9 cellular contexts compared by ENCODE assay signal in the genomic region with DNA sequence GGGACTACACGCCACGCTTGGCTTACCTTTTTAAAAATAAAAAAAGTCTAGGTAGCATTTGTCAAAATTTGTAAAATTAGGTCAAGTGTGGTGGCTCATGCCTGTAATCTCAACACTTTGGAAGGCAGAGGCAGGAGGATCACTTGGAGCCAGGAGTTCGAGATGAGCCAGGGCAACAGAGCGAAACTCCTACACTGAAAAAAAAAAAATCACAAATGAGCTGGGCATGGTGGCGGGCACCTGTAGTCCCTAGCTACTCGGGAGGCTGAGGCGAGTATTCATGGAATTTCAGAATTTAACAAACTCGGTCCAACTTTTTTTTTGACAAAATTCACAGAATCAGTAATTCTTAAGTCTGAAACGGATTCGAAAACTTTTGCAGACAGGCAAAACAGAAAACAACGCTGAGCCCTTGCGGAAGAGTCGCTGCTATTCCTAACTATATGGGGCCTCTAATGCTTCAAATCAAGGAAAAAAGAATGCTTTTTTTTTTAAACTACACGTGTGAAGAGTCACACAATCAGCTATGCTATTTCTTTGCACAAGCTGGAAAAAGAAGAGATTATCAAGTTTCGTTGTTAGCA.
DNase-seq lines count a peak whose midpoint lies in the region; ATAC-seq and TF ChIP-seq lines count a peak whose summit lies in the region.
"Had no signal": no experiment of that assay in that cellular context is flagged by ENCODE, and none has a peak within 500 bp of the region (broad histone marks: within the 10 kb centered on the region; RNA-seq: fewer than 3 reads in every experiment).

No MANE protein-coding gene starts in this region.

- no peaks in the 10 kb centered on the region for H3K9me3 Mint-ChIP-seq in activated CD4-positive, alpha-beta T cell treated with anti-CD3 and anti-CD28 coated beads for 36 hours (ENCODE audit: low read depth)
- no peaks in the 10 kb centered on the region for H3K9me3 Mint-ChIP-seq in activated naive CD8-positive, alpha-beta T cell treated with anti-CD3 and anti-CD28 coated beads, Interleukin-2, amount 50 U/mL, for 24 hours

- H3K4me3 ChIP-seq in suprapubic skin: peak overlapping the region; percentile 84

- no peak for DNase-seq in activated CD4-positive, alpha-beta T cell treated with anti-CD3 and anti-CD28 coated beads for 36 hours
- no peak for DNase-seq in activated CD4-positive, alpha-beta T cell treated with anti-CD3 and anti-CD28 coated beads, Interleukin-2, amount 50 U/mL, for 4 hours
- no peak for DNase-seq in activated naive CD8-positive, alpha-beta T cell treated with anti-CD3 and anti-CD28 coated beads, Interleukin-2, amount 50 U/mL, for 24 hours
- DNase-seq in suprapubic skin (ENCODE audit: low spot score in 2 of 2) (no peak), GM19238 (ENCODE audit: insufficient read length, low spot score) (no peak), anterior cingulate cortex (lab: John Stamatoyannopoulos, UW) (no peak), GF-D8 (lab: John Stamatoyannopoulos, UW) (no peak)
- DNase-seq: cerebellar nuclear complex had no signal

- peak overlapping the region; percentile 86 for H3K4me3 Mint-ChIP-seq in activated CD4-positive, alpha-beta T cell treated with anti-CD3 and anti-CD28 coated beads for 36 hours
- H3K4me3 Mint-ChIP-seq in activated naive CD8-positive, alpha-beta T cell treated with anti-CD3 and anti-CD28 coated beads, Interleukin-2, amount 50 U/mL, for 24 hours: peak overlapping the region; percentile 84

- WGBS in suprapubic skin: 71% methylated on average over 15 of the region's 15 CpGs

- no peak for ATAC-seq in activated CD4-positive, alpha-beta T cell treated with anti-CD3 and anti-CD28 coated beads for 36 hours
- no peak for ATAC-seq in activated naive CD8-positive, alpha-beta T cell treated with anti-CD3 and anti-CD28 coated beads, Interleukin-2, amount 50 U/mL, for 24 hours

- peak overlapping the region; percentile 88 for H3K27ac Mint-ChIP-seq in activated CD4-positive, alpha-beta T cell treated with anti-CD3 and anti-CD28 coated beads for 36 hours
- peak overlapping the region; percentile 78 for H3K27ac Mint-ChIP-seq in activated naive CD8-positive, alpha-beta T cell treated with anti-CD3 and anti-CD28 coated beads, Interleukin-2, amount 50 U/mL, for 24 hours

- intact Hi-C loops in activated CD4-positive, alpha-beta T cell treated with anti-CD3 and anti-CD28 coated beads for 36 hours (cut with DNase I, micrococcal nuclease): loop anchor here (5.0 kb wide), 3 partner anchors 36 to 421 kb away; a partner anchor contains a TSS

- no peak for TF ChIP-seq CTCF in suprapubic skin (IDR thresholded peaks at IDR 0.05)

- no peak for TF ChIP-seq POLR2A in suprapubic skin (IDR thresholded peaks at IDR 0.05)

- CTCF ChIA-PET in activated CD4-positive, alpha-beta T cell treated with anti-CD3 and anti-CD28 coated beads for 36 hours (lab: Charles Lee): interaction anchor here (0.6 to 1.2 kb wide), 4 partner anchors 10 to 397 kb away, joined by 3 to 7 read pairs (median 3); no protein-coding TSS in a partner anchor

- no peak for TF ChIP-seq EP300 in suprapubic skin (IDR thresholded peaks at IDR 0.05)

- H3K27me3 ChIP-seq in layer of hippocampus (ENCODE audit: control insufficient read depth, insufficient read depth, low read length) (no peaks in the 10 kb centered on the region), suprapubic skin (no peaks in the 10 kb centered on the region)

- H3K36me3 ChIP-seq in suprapubic skin: no peaks in the 10 kb centered on the region

- H3K9me3 ChIP-seq in suprapubic skin: no peaks in the 10 kb centered on the region

- peaks cover 21% of the 10 kb centered on the region for H3K4me1 ChIP-seq in suprapubic skin

- H3K27ac ChIP-seq in layer of hippocampus (ENCODE audit: low read depth, low read length): peak overlapping the region; percentile 91
- H3K27ac ChIP-seq in suprapubic skin: peak overlapping the region; percentile 90

- no peaks in the 10 kb centered on the region for H3K27me3 Mint-ChIP-seq in activated CD4-positive, alpha-beta T cell treated with anti-CD3 and anti-CD28 coated beads for 36 hours
- H3K27me3 Mint-ChIP-seq in activated naive CD8-positive, alpha-beta T cell treated with anti-CD3 and anti-CD28 coated beads, Interleukin-2, amount 50 U/mL, for 24 hours: no peaks in the 10 kb centered on the region

- H3K4me1 Mint-ChIP-seq in activated CD4-positive, alpha-beta T cell treated with anti-CD3 and anti-CD28 coated beads for 36 hours: peaks cover 29% of the 10 kb centered on the region
- peaks cover 31% of the 10 kb centered on the region for H3K4me1 Mint-ChIP-seq in activated naive CD8-positive, alpha-beta T cell treated with anti-CD3 and anti-CD28 coated beads, Interleukin-2, amount 50 U/mL, for 24 hours

- POLR2A ChIA-PET in activated CD4-positive, alpha-beta T cell treated with anti-CD3 and anti-CD28 coated beads for 36 hours (lab: Charles Lee): no interaction called here

- no peaks in the 10 kb centered on the region for H3K36me3 Mint-ChIP-seq in activated CD4-positive, alpha-beta T cell treated with anti-CD3 and anti-CD28 coated beads for 36 hours (ENCODE audit: low read depth)
- H3K36me3 Mint-ChIP-seq in activated naive CD8-positive, alpha-beta T cell treated with anti-CD3 and anti-CD28 coated beads, Interleukin-2, amount 50 U/mL, for 24 hours (ENCODE audit: low read depth): no peaks in the 10 kb centered on the region
